Comparison of ENCODE assay signal across 18 cellular contexts in the genomic region with DNA sequence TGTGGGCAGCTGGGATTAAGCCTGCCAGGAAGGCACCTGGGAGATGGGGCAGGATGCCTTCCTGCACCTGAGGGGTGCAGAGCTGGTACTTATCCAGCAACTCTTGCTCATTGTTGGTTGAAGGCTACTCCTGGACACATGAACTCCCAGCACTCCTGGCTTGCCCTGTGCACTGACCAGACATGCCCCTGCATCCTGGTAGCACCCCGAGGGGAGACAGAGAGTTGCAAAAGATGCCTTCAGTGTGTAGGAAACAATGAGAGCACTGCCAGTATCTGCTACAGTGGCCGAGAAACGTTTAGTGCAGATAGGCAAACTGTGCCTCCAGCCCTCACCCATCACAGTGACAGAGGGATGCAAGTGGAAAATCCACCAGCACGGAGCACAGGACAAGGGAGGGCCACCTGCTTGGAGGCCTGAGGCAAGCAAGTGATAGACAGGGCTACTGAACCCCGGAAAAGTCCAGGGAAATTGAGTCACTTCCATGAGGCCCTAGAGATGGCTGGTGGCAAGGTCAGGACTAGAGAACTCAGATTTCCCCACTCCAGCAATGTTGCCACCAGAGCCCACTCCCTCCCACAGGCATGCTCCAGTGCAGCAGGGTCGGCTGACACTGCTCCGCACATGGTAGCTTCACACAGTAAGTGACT.
A peak's percentile ranks its signal among the peaks of the same experiment; 100 is the strongest.
DNase-seq lines count a peak whose midpoint lies in the region; ATAC-seq, FAIRE-seq and TF ChIP-seq lines count a peak whose summit lies in the region.
"Had no signal": no experiment of that assay in that cellular context is flagged by ENCODE, and none has a peak within 500 bp of the region (broad histone marks: within the 10 kb centered on the region; RNA-seq: fewer than 3 reads in every experiment).

No MANE protein-coding gene starts in this region.

- H3K9me3 ChIP-seq in vagina = no peaks in the 10 kb centered on the region
- H3K9me3 ChIP-seq: BLaER1, HAP-1 had no signal

- TF ChIP-seq CTCF in bronchial epithelial cell (IDR thresholded peaks at IDR 0.05; ENCODE audit: insufficient read depth, low read length, severe bottlenecking) = no peak
- no peak for TF ChIP-seq CTCF in vagina (IDR thresholded peaks at IDR 0.05)

- H3K4me3 ChIP-seq in bronchial epithelial cell (ENCODE audit: low read depth, low read length) = no peak overlapping the region
- no peak overlapping the region for H3K4me3 ChIP-seq in vagina
- H3K4me3 ChIP-seq: BLaER1, HAP-1 had no signal

- H3K4me1 ChIP-seq in vagina = peaks cover 13% of the 10 kb centered on the region
- H3K4me1 ChIP-seq: BLaER1 had no signal

- no peaks in the 10 kb centered on the region for H3K36me3 ChIP-seq in bronchial epithelial cell (ENCODE audit: control insufficient read depth, insufficient read depth, low read length)
- no peaks in the 10 kb centered on the region for H3K36me3 ChIP-seq in vagina
- H3K36me3 ChIP-seq: BLaER1, HAP-1 had no signal

- DNase-seq in activated CD8-positive, alpha-beta memory T cell treated with anti-CD3 and anti-CD28 coated beads for 24 hours = peak; percentile 47
- DNase-seq in activated CD8-positive, alpha-beta memory T cell treated with anti-CD3 and anti-CD28 coated beads, Interleukin-2, amount 50 U/mL, for 4 hours = no peak
- DNase-seq in bronchial epithelial cell (ENCODE audit: low read depth) = no peak
- DNase-seq in left lobe of liver (ENCODE audit: low spot score) = peak; percentile 36
- peak; percentile 79 to 85 for DNase-seq in vagina (ENCODE audit: extremely low spot score in 2 of 2)
- DNase-seq in left colon = no peak
- no peak for DNase-seq in NCI-H1048 (lab: John Stamatoyannopoulos, UW)
- DNase-seq: AML-193; CD8-positive, alpha-beta memory T cell; DMS53; GF-D8; GOT3 had no signal

- intact Hi-C loops in vagina (cut with DNase I) (no loop called here), left colon (cut with DNase I, micrococcal nuclease) (no loop called here)

- no peak for TF ChIP-seq POLR2A in vagina (IDR thresholded peaks at IDR 0.05)

- H3K27me3 ChIP-seq in bronchial epithelial cell (ENCODE audit: control insufficient read depth, insufficient read depth, low read length) (no peaks in the 10 kb centered on the region), vagina (no peaks in the 10 kb centered on the region)
- H3K27me3 ChIP-seq: BLaER1 had no signal

- FAIRE-seq in bronchial epithelial cell (lab: Jason Lieb, UNC) = peak; percentile 88
- FAIRE-seq: GM19239 had no signal

- H3K27ac ChIP-seq in vagina = no peak overlapping the region
- H3K27ac ChIP-seq: 22Rv1, BLaER1, HL-60 had no signal

- no peak for ATAC-seq in left lobe of liver
- ATAC-seq in HG03439 (IDR thresholded peaks at IDR 0.05; ENCODE audit: unreplicated experiment) = no peak
- no peak for ATAC-seq in left colon

Comparison
In these comparisons a context has a peak if more than half of its experiments do, and no peak if none do; other contexts are left out.
1. DNase-seq: peak in activated CD8-positive, alpha-beta memory T cell treated with anti-CD3 and anti-CD28 coated beads for 24 hours (single experiment), left lobe of liver (single experiment) and vagina (2 of 2); none in activated CD8-positive, alpha-beta memory T cell treated with anti-CD3 and anti-CD28 coated beads, Interleukin-2, amount 50 U/mL, for 4 hours (single experiment), bronchial epithelial cell (single experiment), left colon (0 of 2) and NCI-H1048 (single experiment).